In genomic region chr16:89955001-89955685, GRCh38 we compare ENCODE assay signal across 23 cellular contexts. TPM values are rescaled to one million over a fixed set of nuclear protein-coding genes. Genes with fewer than 3 reads are reported as not detected.
"Had no signal": no experiment of that assay in that cellular context is flagged by ENCODE, and none has a peak within 500 bp of the region (broad histone marks: within the 10 kb centered on the region; RNA-seq: fewer than 3 reads in every experiment).

No MANE protein-coding gene starts in this region.

- H3K4me2 ChIP-seq: smooth muscle cell had no signal

- H3K9me3 Mint-ChIP-seq: activated CD4-positive, alpha-beta T cell treated with anti-CD3 and anti-CD28 coated beads, Interleukin-2, amount 10 ng/mL, durations not matched to agents 24 days and 14 days; activated CD8-positive, alpha-beta T cell treated with anti-CD3 and anti-CD28 coated beads for 36 hours; activated naive CD4-positive, alpha-beta T cell treated with anti-CD3 and anti-CD28 coated beads, Interleukin-2, amount 50 U/mL, for 24 hours; immature natural killer cell; nephron; stimulated activated naive B cell treated with anti-CD40 and anti-IgM and Interleukin-4, amounts not matched to agents 10 μg/mL and 1 μg/mL and 100 μg/mL, for 72 hours; T-helper 1 cell treated with Interleukin-12 subunit alpha and Interleukin-12 subunit beta and Interleukin-4 antibody, amounts not matched to agents 30 μg/mL and 1 μg/mL, for 36 hours had no signal

- ATAC-seq: activated CD8-positive, alpha-beta memory T cell treated with anti-CD3 and anti-CD28 coated beads, Interleukin-2, amount 10 ng/mL, durations not matched to agents 7 days and 5 days; activated CD8-positive, alpha-beta T cell treated with anti-CD3 and anti-CD28 coated beads for 36 hours; body of pancreas; foreskin keratinocyte; left lung; sciatic nerve had no signal

- H3K27me3 Mint-ChIP-seq: activated CD8-positive, alpha-beta memory T cell treated with anti-CD3 and anti-CD28 coated beads, Interleukin-2, amount 10 ng/mL, durations not matched to agents 7 days and 5 days; activated CD8-positive, alpha-beta T cell treated with anti-CD3 and anti-CD28 coated beads for 36 hours; activated naive CD4-positive, alpha-beta T cell treated with anti-CD3 and anti-CD28 coated beads, Interleukin-2, amount 50 U/mL, for 24 hours; stimulated activated naive B cell treated with anti-CD40 and anti-IgM and Interleukin-4, amounts not matched to agents 10 μg/mL and 1 μg/mL and 100 μg/mL, for 72 hours had no signal

- H3K27ac Mint-ChIP-seq: activated CD4-positive, alpha-beta T cell treated with anti-CD3 and anti-CD28 coated beads, Interleukin-2, amount 10 ng/mL, durations not matched to agents 24 days and 14 days; activated CD8-positive, alpha-beta memory T cell treated with anti-CD3 and anti-CD28 coated beads, Interleukin-2, amount 10 ng/mL, durations not matched to agents 7 days and 5 days; activated CD8-positive, alpha-beta T cell treated with anti-CD3 and anti-CD28 coated beads for 36 hours; activated naive CD4-positive, alpha-beta T cell treated with anti-CD3 and anti-CD28 coated beads, Interleukin-2, amount 50 U/mL, for 24 hours; nephron; T-helper 1 cell treated with Interleukin-12 subunit alpha and Interleukin-12 subunit beta and Interleukin-4 antibody, amounts not matched to agents 30 μg/mL and 1 μg/mL, for 36 hours had no signal

- DNase-seq: activated CD4-positive, alpha-beta T cell treated with anti-CD3 and anti-CD28 coated beads, Interleukin-2, amount 10 ng/mL, durations not matched to agents 24 days and 14 days; activated CD8-positive, alpha-beta memory T cell treated with anti-CD3 and anti-CD28 coated beads, Interleukin-2, amount 10 ng/mL, durations not matched to agents 7 days and 5 days; activated CD8-positive, alpha-beta T cell treated with anti-CD3 and anti-CD28 coated beads for 36 hours; activated gamma-delta T cell treated with Interleukin-2 at 50 U/mL for 16 hours; anterior cingulate cortex; body of pancreas; dermis blood vessel endothelial cell; effector CD8-positive, alpha-beta T cell; foreskin keratinocyte; immature natural killer cell; occipital lobe; stimulated activated CD4-positive, alpha-beta T cell treated with anti-CD3 and anti-CD28 coated beads, Interleukin-15, amount 100 ng/mL, for 24 hours; stimulated activated naive B cell treated with anti-CD40 and anti-IgM and Interleukin-4, amounts not matched to agents 10 μg/mL and 1 μg/mL and 100 μg/mL, for 72 hours; T1000; transverse colon had no signal

- H3K4me3 ChIP-seq: body of pancreas, cardiac muscle cell, left lung, lung, smooth muscle cell, transverse colon had no signal

- H3K4me3 Mint-ChIP-seq: activated CD4-positive, alpha-beta T cell treated with anti-CD3 and anti-CD28 coated beads, Interleukin-2, amount 10 ng/mL, durations not matched to agents 24 days and 14 days; activated CD8-positive, alpha-beta memory T cell treated with anti-CD3 and anti-CD28 coated beads, Interleukin-2, amount 10 ng/mL, durations not matched to agents 7 days and 5 days; activated CD8-positive, alpha-beta T cell treated with anti-CD3 and anti-CD28 coated beads for 36 hours; activated naive CD4-positive, alpha-beta T cell treated with anti-CD3 and anti-CD28 coated beads, Interleukin-2, amount 50 U/mL, for 24 hours; immature natural killer cell; nephron; T-helper 1 cell treated with Interleukin-12 subunit alpha and Interleukin-12 subunit beta and Interleukin-4 antibody, amounts not matched to agents 30 μg/mL and 1 μg/mL, for 36 hours had no signal

- H3K9me3 ChIP-seq: body of pancreas, left lung, transverse colon had no signal

- H3K4me1 ChIP-seq: foreskin keratinocyte had no signal

- H3K4me1 Mint-ChIP-seq: activated naive CD4-positive, alpha-beta T cell treated with anti-CD3 and anti-CD28 coated beads, Interleukin-2, amount 50 U/mL, for 24 hours; nephron had no signal

- H3K27me3 ChIP-seq: body of pancreas, cardiac muscle cell, foreskin keratinocyte, left lung, transverse colon had no signal

- H3K27ac ChIP-seq: body of pancreas, cardiac muscle cell, foreskin keratinocyte, transverse colon had no signal

RNA-seq across cellular contexts. Expression of gene TUBB3, which starts 32.0 kb away (rescaled TPM):
- polyA plus RNA-seq: immature natural killer cell had no signal
